8 cellular contexts compared by ENCODE assay signal in genomic region chr10:69180525-69181204, GRCh38. TPM values are rescaled to one million over a fixed set of nuclear protein-coding genes. Genes with fewer than 3 reads are reported as not detected.
DNase-seq lines count a peak whose midpoint lies in the region; ATAC-seq, FAIRE-seq and TF ChIP-seq lines count a peak whose summit lies in the region.

No MANE protein-coding gene starts in this region.

- peak overlapping the region; percentile 100 for H3K27ac Mint-ChIP-seq in osteocyte (ENCODE audit: unreplicated experiment)

- no peak for FAIRE-seq in GM12892 (lab: Jason Lieb, UNC)

- H3K9me2 ChIP-seq in DOHH2 (replicated peaks; ENCODE audit: control insufficient read depth, low read length): no peaks in the 10 kb centered on the region

- H3K27ac ChIP-seq in DOHH2 (ENCODE audit: low read depth, low read length) (peak overlapping the region; percentile 68), fibroblast of lung (ENCODE audit: insufficient read depth, low read length) (peak overlapping the region; percentile 97)

- H3K79me2 ChIP-seq in DOHH2 (ENCODE audit: control insufficient read depth, low read length) (peaks cover 69% of the 10 kb centered on the region), fibroblast of lung (ENCODE audit: control insufficient read depth, insufficient read depth, low read length) (peaks cover 41% of the 10 kb centered on the region)

- peaks cover 27% of the 10 kb centered on the region for H3K4me1 Mint-ChIP-seq in osteocyte (ENCODE audit: unreplicated experiment)

- H2AFZ ChIP-seq in fibroblast of lung (ENCODE audit: low read length): peak overlapping the region; percentile 70

- H3K4me2 ChIP-seq in DOHH2 (ENCODE audit: low read length) (peak overlapping the region; percentile 90), fibroblast of lung (ENCODE audit: extremely low read depth, insufficient read depth, low read length) (peak overlapping the region; percentile 99)

- no peak for TF ChIP-seq CTCF in DOHH2 (IDR thresholded peaks at IDR 0.05; ENCODE audit: low read depth, low read length, poor library complexity, severe bottlenecking)
- TF ChIP-seq CTCF in fibroblast of lung (conservative IDR thresholded peaks at IDR 0.05 in 1 of 2, IDR thresholded peaks at IDR 0.05 in 1 of 2; ENCODE audit: low read depth in 1 of 2, low read length in 2 of 2): no peak
- TF ChIP-seq CTCF in osteocyte (IDR thresholded peaks at IDR 0.05): no peak

- H4K20me1 ChIP-seq in DOHH2 (ENCODE audit: control insufficient read depth, insufficient read depth, low read depth, low read length) (0 out of 2 replicates have a peak, but pooled peaks cover 4% of the 10 kb centered on the region), fibroblast of lung (ENCODE audit: control insufficient read depth, extremely low read depth, insufficient read depth, low read length) (no peaks in the 10 kb centered on the region)

- peak; percentile 12 for DNase-seq in activated CD4-positive, alpha-beta T cell treated with anti-CD3 and anti-CD28 coated beads, Interleukin-2, amount 50 U/mL, for 1 hour
- DNase-seq in fibroblast of lung (ENCODE audit: low read depth in 2 of 2) (peak in 1 of 2 donors; percentile 37), osteocyte (ENCODE audit: extremely low spot score, unreplicated experiment) (no peak), GM12892 (ENCODE audit: insufficient read length) (no peak)

- H3K4me3 ChIP-seq in DOHH2 (ENCODE audit: low read length) (peak overlapping the region; percentile 95), fibroblast of lung (replicated peaks in 1 of 4; ENCODE audit: control extremely low read depth in 1 of 4, insufficient read depth in 1 of 4, low read depth in 3 of 4, low read length in 4 of 4) (peak overlapping the region; percentile 67 to 99 (median 96))

- ATAC-seq in HG03342 (IDR thresholded peaks at IDR 0.05; ENCODE audit: unreplicated experiment): peak; percentile 26
- no peak for ATAC-seq in HG03354 (IDR thresholded peaks at IDR 0.05; ENCODE audit: poor library complexity, severe bottlenecking, unreplicated experiment)
- no peak for ATAC-seq in GM18858 (IDR thresholded peaks at IDR 0.05; ENCODE audit: unreplicated experiment)

- H3K36me3 Mint-ChIP-seq in osteocyte (ENCODE audit: unreplicated experiment): peaks cover 7% of the 10 kb centered on the region

- H3K9me3 Mint-ChIP-seq in osteocyte (ENCODE audit: unreplicated experiment): no peaks in the 10 kb centered on the region

- peak overlapping the region; percentile 94 for H3K4me3 Mint-ChIP-seq in osteocyte (ENCODE audit: unreplicated experiment)

- H3K36me3 ChIP-seq in DOHH2 (ENCODE audit: control insufficient read depth, low read length) (peaks cover 30% of the 10 kb centered on the region), fibroblast of lung (ENCODE audit: control insufficient read depth, insufficient read depth, low read length) (peaks cover 2% of the 10 kb centered on the region)

- H3K4me1 ChIP-seq in DOHH2 (ENCODE audit: control insufficient read depth, low read length) (peaks cover 20% of the 10 kb centered on the region), fibroblast of lung (ENCODE audit: control insufficient read depth, extremely low read depth, insufficient read depth, low read length) (peaks cover 12% of the 10 kb centered on the region)

- H3F3A ChIP-seq in DOHH2 (ENCODE audit: control insufficient read depth, insufficient read depth): 0 out of 2 replicates have a peak, but pooled peaks cover 4% of the 10 kb centered on the region

- no peaks in the 10 kb centered on the region for H3K27me3 ChIP-seq in DOHH2 (ENCODE audit: control insufficient read depth, low read length)
- H3K27me3 ChIP-seq in fibroblast of lung (ENCODE audit: control insufficient read depth, insufficient read depth, low read length): no peaks in the 10 kb centered on the region

- H3K9me3 ChIP-seq in DOHH2 (ENCODE audit: control insufficient read depth, insufficient read depth, low read length) (no peaks in the 10 kb centered on the region), fibroblast of lung (ENCODE audit: control insufficient read depth, insufficient read depth, low read depth, low read length) (no peaks in the 10 kb centered on the region)

- H3K27me3 Mint-ChIP-seq in osteocyte (ENCODE audit: unreplicated experiment): no peaks in the 10 kb centered on the region

- no peak for TF ChIP-seq POLR2A in GM12892 (IDR thresholded peaks at IDR 0.05; ENCODE audit: low read depth, low read length)

- H3K9ac ChIP-seq in fibroblast of lung (ENCODE audit: insufficient read depth, low read length): peak overlapping the region; percentile 88

RNA-seq across cellular contexts. Expression of gene SUPV3L1, which starts 0.6 kb away (rescaled TPM):
- total RNA-seq in fibroblast of lung (49.5 and 69.6 TPM in 2 replicates), osteocyte (27.3 and 30.5 TPM in 2 replicates)
- 31.8 and 37.6 TPM in 2 replicates for polyA plus RNA-seq in fibroblast of lung
- 17.1 and 23.1 TPM in 2 replicates for polyA plus RNA-seq in fibroblast of lung (2012)
- polyA minus RNA-seq in fibroblast of lung (ENCODE audit: low replicate concordance): 5.5 and 21.2 TPM in 2 replicates
- polyA plus RNA-seq in GM12892 (2012; ENCODE audit: missing spikeins): 29.7 TPM

RNA-seq across cellular contexts. Expression of gene HKDC1, which starts 39.5 kb away (rescaled TPM):
- total RNA-seq in fibroblast of lung: 1.8 and 2.1 TPM in 2 replicates
- 0.09 and 0.12 TPM in 2 replicates for polyA plus RNA-seq in fibroblast of lung
- polyA plus RNA-seq in fibroblast of lung (2012): 0.08 and 0.16 TPM in 2 replicates
- polyA minus RNA-seq in fibroblast of lung (ENCODE audit: low replicate concordance): 0.86 TPM in 1 of 2 replicates, not detected in the other
- 0.19 TPM in 1 of 2 replicates, not detected in the other for total RNA-seq in osteocyte
- 0.06 TPM for polyA plus RNA-seq in GM12892 (2012; ENCODE audit: missing spikeins)

RNA-seq across cellular contexts. Expression of gene VPS26A, which starts 56.7 kb away (rescaled TPM):
- 38.0 and 44.1 TPM in 2 replicates for total RNA-seq in fibroblast of lung
- 51.3 and 57.1 TPM in 2 replicates for polyA plus RNA-seq in fibroblast of lung
- 55.2 and 55.9 TPM in 2 replicates for polyA plus RNA-seq in fibroblast of lung (2012)
- 0.90 and 1.9 TPM in 2 replicates for polyA minus RNA-seq in fibroblast of lung (ENCODE audit: low replicate concordance)
- 59.4 and 62.2 TPM in 2 replicates for total RNA-seq in osteocyte
- polyA plus RNA-seq in GM12892 (2012; ENCODE audit: missing spikeins): 33.9 TPM
